8 cellular contexts compared by ENCODE assay signal in the genomic region with DNA sequence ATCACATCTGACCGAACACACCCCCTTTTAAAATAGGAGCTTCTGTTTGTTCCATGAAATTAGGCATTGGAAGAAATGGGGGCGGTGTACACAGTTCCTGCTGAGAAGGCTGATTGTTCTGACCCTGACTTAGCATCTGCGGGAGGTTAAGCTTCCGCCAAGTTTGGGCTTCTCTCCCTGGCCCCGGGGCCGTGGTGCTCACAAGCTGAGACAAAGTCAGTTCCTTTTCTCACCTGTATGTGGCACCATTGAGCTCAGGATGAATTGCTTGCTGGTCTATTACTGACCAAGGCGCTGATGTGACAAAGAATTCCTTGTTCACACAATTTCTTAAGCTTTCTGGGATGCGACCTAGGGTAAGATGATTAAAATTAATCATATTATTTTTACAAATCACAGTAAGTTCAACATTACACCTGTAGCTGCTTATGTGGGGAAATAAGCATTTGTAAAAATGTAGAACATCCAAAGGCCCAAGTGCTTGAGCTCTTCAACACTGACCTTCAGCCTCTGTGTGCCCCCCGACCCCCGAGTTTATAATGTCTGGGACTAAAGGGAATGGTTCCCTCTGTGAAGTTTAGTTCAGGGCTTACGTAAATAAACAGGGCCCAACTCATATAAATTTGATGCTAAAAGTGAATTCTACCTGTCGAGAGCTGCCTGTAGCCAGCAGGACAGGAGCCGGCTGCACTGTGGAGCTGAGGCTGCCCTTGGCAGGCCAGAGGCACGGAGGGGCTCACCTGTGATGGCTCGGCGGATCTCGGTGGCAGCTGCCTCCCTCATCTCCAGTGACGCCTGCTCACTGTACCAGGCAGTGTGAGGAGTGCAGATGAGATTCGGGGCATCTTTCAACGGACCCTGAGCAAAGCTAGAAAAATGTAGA. TPM values are rescaled to one million over a fixed set of nuclear protein-coding genes. Genes with fewer than 3 reads are reported as not detected.
DNase-seq lines count a peak whose midpoint lies in the region; ATAC-seq and TF ChIP-seq lines count a peak whose summit lies in the region.

No MANE protein-coding gene starts in this region.

- no peak overlapping the region for H3K27ac ChIP-seq in A673 (ENCODE audit: low read depth, low read length, poor library complexity, severe bottlenecking)

- H3K36me3 ChIP-seq in A673 (ENCODE audit: insufficient read depth, low read length, poor library complexity, severe bottlenecking), result peaks cover 74% of the 10 kb centered on the region

- no TSS peak for BruUV-seq in A673 (replicated peaks; lab: Mats Ljungman, UMichigan)

- no peak for TF ChIP-seq POLR2A in erythroblast (IDR thresholded peaks at IDR 0.05; ENCODE audit: low read length)

- DNase-seq in A673 (ENCODE audit: low spot score), result peak; percentile 77
- DNase-seq in GDM1 (lab: John Stamatoyannopoulos, UW), result peak; percentile 40
- peak; percentile 61 for DNase-seq in HT-29 (ENCODE audit: low spot score)
- peak; percentile 82 for DNase-seq in SK-MEL-5 (ENCODE audit: low read depth, low spot score)
- peak; percentile 65 to 79 for DNase-seq in erythroblast (lab: John Stamatoyannopoulos, UW)
- DNase-seq in middle frontal gyrus (ENCODE audit: extremely low spot score, low spot score), result peak; percentile 72
- DNase-seq in germinal center (ENCODE audit: low spot score), result no peak

- TF ChIP-seq CTCF in A673 (conservative IDR thresholded peaks at IDR 0.05; ENCODE audit: low read depth, low read length), result peak; percentile 66

- no peak overlapping the region for H3K4me3 ChIP-seq in A673 (ENCODE audit: low read depth, low read length, poor library complexity, severe bottlenecking)

- H3K9me3 ChIP-seq in A673 (ENCODE audit: low read depth, low read length, poor library complexity, severe bottlenecking), result no peaks in the 10 kb centered on the region

- CTCF ChIA-PET in A673 (lab: Charles Lee), result interaction anchor here (0.5 to 1.4 kb wide), 8 partner anchors 28 to 486 kb away, joined by 3 to 17 read pairs (median 4); no protein-coding TSS in a partner anchor

- POLR2A ChIA-PET in A673 (lab: Charles Lee; ENCODE audit: low non-redundant PET), result no interaction called here

- ATAC-seq in HG03108 (IDR thresholded peaks at IDR 0.05; ENCODE audit: unreplicated experiment), result no peak

- intact Hi-C loops in A673 (cut with micrococcal nuclease; ENCODE audit: unreplicated experiment), result loop anchor here (5.0 kb wide), 2 partner anchors 70 to 350 kb away; no protein-coding TSS in a partner anchor

- no peaks in the 10 kb centered on the region for H3K4me1 ChIP-seq in A673 (ENCODE audit: insufficient read depth, low read length, poor library complexity, severe bottlenecking)

- in situ Hi-C loops in SK-MEL-5 (cut with HindIII; ENCODE audit: low pct_unique_long_range_greater_than_20kb, low sequenced_read_pairs), result no loop called here

- no peaks in the 10 kb centered on the region for H3K27me3 ChIP-seq in A673 (replicated peaks; ENCODE audit: insufficient read depth, low read depth, low read length, poor library complexity)

RNA-seq across cellular contexts. Expression of a gene that starts 50.8 kb away (rescaled TPM):
- 22.1 and 22.6 TPM in 2 replicates for total RNA-seq in A673 (2021)
- total RNA-seq in HT-29 (2014; rRNA removed; shearing (Covaris generic)), result 7.1 and 8.1 TPM in 2 replicates
- 12.0 and 13.2 TPM in 2 replicates for total RNA-seq in SK-MEL-5 (2014; rRNA removed; shearing (Covaris generic))
- 5.9 and 8.8 TPM in 2 replicates for polyA plus RNA-seq in SK-MEL-5 (2015; cell fraction: cytosol; rRNA removed)
- 6.8 and 9.2 TPM in 2 replicates for polyA plus RNA-seq in SK-MEL-5 (2015; cell fraction: nucleus; rRNA removed)
